In genomic region chr1:77614037-77614436, GRCh38 we compare ENCODE assay signal across 26 cellular contexts.
"Had no signal": no experiment of that assay in that cellular context is flagged by ENCODE, and none has a peak within 500 bp of the region (broad histone marks: within the 10 kb centered on the region; RNA-seq: fewer than 3 reads in every experiment).

No MANE protein-coding gene starts in this region.

- H3K36me3 ChIP-seq: colonic mucosa, WERI-Rb-1 had no signal

- H3K27ac ChIP-seq: body of pancreas, colonic mucosa, epithelial cell of prostate, esophagus squamous epithelium, WERI-Rb-1 had no signal

- ATAC-seq: activated CD4-positive, CD25-positive, alpha-beta regulatory T cell treated with anti-CD3 and anti-CD28 coated beads, Interleukin-2, amount 50 U/mL, for 24 hours; activated CD8-positive, alpha-beta T cell treated with anti-CD3 and anti-CD28 coated beads for 36 hours; activated T-cell treated with anti-CD3 and anti-CD28 coated beads, Interleukin-2, amount 50 U/mL, for 4 hours; activated T-helper 17 cell treated with anti-CD3 and anti-CD28 coated beads, Interleukin-2, amount 50 U/mL, for 72 hours; body of pancreas had no signal

- FAIRE-seq: endothelial cell of umbilical vein had no signal

- H3K9me3 ChIP-seq: body of pancreas had no signal

- H3K4me1 ChIP-seq: body of pancreas, colonic mucosa, esophagus squamous epithelium had no signal

- DNase-seq: activated B cell treated with CpG ODN at 0.5 μM for 24 hours; activated CD4-positive, alpha-beta T cell treated with anti-CD3 and anti-CD28 coated beads for 48 hours; activated CD4-positive, alpha-beta T cell treated with anti-CD3 and anti-CD28 coated beads, Interleukin-2, amount 50 U/mL, for 1 hour; activated CD4-positive, alpha-beta T cell treated with anti-CD3 and anti-CD28 coated beads, Interleukin-2, amount 50 U/mL, for 48 hours; activated CD8-positive, alpha-beta memory T cell treated with anti-CD3 and anti-CD28 coated beads for 24 hours; activated CD8-positive, alpha-beta T cell treated with anti-CD3 and anti-CD28 coated beads for 36 hours; activated effector memory CD4-positive, alpha-beta T cell treated with Interleukin-2 at 50 U/mL for 16 hours; activated gamma-delta T cell treated with Interleukin-2 at 50 U/mL for 16 hours; activated naive CD4-positive, alpha-beta T cell treated with anti-CD3 and anti-CD28 coated beads, Interleukin-2, amount 50 U/mL, for 16 hours; activated naive CD4-positive, alpha-beta T cell treated with Interleukin-2 at 50 U/mL for 16 hours; activated T-cell treated with anti-CD3 and anti-CD28 coated beads, Interleukin-2, amount 50 U/mL, for 4 hours; amygdala; aorta; body of pancreas; caudate nucleus; colonic mucosa; effector CD8-positive, alpha-beta T cell; esophagus squamous epithelium; foreskin fibroblast; head of caudate nucleus; T-helper 2 cell; WERI-Rb-1 had no signal

- H3K4me3 ChIP-seq: body of pancreas, colonic mucosa, esophagus squamous epithelium had no signal

- H3K27me3 ChIP-seq: body of pancreas, colonic mucosa, esophagus squamous epithelium had no signal
